In the genomic region with DNA sequence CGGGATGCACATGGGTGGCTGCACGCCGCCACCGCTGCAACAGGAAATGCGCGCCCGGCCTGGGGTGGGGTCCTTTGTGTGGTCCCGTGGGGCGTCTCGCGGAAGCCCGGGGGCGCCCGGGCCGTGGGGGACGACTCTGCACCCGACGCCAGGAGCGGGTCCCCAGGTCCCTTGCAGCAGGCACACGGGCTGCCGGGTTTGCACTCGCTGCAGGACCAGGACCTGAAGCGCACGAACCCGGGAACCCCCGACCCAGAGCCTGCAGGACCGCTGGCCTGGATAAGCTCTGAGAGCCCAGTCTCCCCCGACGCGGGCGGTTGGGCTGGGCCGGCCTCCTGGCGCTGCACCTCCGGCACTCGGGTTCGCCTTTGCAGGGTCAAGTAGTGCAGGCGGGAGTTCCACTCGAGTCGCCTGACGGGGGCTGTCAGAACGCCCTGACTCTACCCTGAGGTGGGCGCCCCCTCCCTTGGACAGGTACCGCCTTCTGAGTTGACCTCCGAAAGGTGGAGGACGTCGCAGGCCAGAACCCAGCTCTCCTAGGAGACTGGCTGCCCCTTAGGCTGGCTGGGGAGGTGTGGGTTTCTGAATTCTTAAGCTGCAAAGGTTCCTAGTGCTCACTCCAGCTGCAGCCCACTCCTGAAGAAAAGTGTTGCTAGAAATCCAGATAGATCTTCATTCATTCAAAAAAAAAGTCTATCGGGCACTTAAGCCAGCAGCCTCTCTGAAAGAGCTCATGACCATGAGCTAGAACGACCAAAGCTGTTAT, we compare ENCODE assay signal across 8 cellular contexts.
A peak's percentile ranks its signal among the peaks of the same experiment; 100 is the strongest.
DNase-seq lines count a peak whose midpoint lies in the region; ATAC-seq lines count a peak whose summit lies in the region.

No MANE protein-coding gene starts in this region.

- no peak overlapping the region for H3K27ac ChIP-seq in skeletal muscle tissue (ENCODE audit: low read depth, low read length)

- no peaks in the 10 kb centered on the region for H3K27me3 Mint-ChIP-seq in activated T-helper 2 cell treated with anti-CD3 and anti-CD28 coated beads, Interferon-gamma antibody, Interleukin-2, Interleukin-4, amounts not matched to agents 10 μg/mL and 5 μg/mL and 100 μg/mL, durations not matched to agents 14 hours and 24 hours and 36 hours (ENCODE audit: low read depth)

- DNase-seq in SHP77 (lab: John Stamatoyannopoulos, UW) (peak; percentile 9 to 61), SHP77 treated with DMSO at 0.1 percent for 48 hours (lab: John Stamatoyannopoulos, UW) (no peak), T1000 (lab: John Stamatoyannopoulos, UW) (no peak)
- DNase-seq in activated T-helper 2 cell treated with anti-CD3 and anti-CD28 coated beads, Interferon-gamma antibody, Interleukin-2, Interleukin-4, amounts not matched to agents 10 μg/mL and 5 μg/mL and 100 μg/mL, durations not matched to agents 14 hours and 24 hours and 36 hours (ENCODE audit: low spot score), result no peak
- no peak for DNase-seq in activated CD8-positive, alpha-beta memory T cell treated with anti-CD3 and anti-CD28 coated beads, Interleukin-2, amount 50 U/mL, for 48 hours

- H3K4me1 Mint-ChIP-seq in activated T-helper 2 cell treated with anti-CD3 and anti-CD28 coated beads, Interferon-gamma antibody, Interleukin-2, Interleukin-4, amounts not matched to agents 10 μg/mL and 5 μg/mL and 100 μg/mL, durations not matched to agents 14 hours and 24 hours and 36 hours (ENCODE audit: low read depth), result peaks cover 17% of the 10 kb centered on the region

- peaks cover 14% of the 10 kb centered on the region for H3K36me3 Mint-ChIP-seq in activated T-helper 2 cell treated with anti-CD3 and anti-CD28 coated beads, Interferon-gamma antibody, Interleukin-2, Interleukin-4, amounts not matched to agents 10 μg/mL and 5 μg/mL and 100 μg/mL, durations not matched to agents 14 hours and 24 hours and 36 hours (ENCODE audit: low read depth)

- H3K4me3 Mint-ChIP-seq in activated T-helper 2 cell treated with anti-CD3 and anti-CD28 coated beads, Interferon-gamma antibody, Interleukin-2, Interleukin-4, amounts not matched to agents 10 μg/mL and 5 μg/mL and 100 μg/mL, durations not matched to agents 14 hours and 24 hours and 36 hours (ENCODE audit: low read depth), result peak overlapping the region; percentile 17

- H3K4me1 ChIP-seq in iPS-15b (ENCODE audit: control insufficient read depth, insufficient read depth, low read length), result peaks cover 13% of the 10 kb centered on the region
- peaks cover 7 to 12% (median 11%) of the 10 kb centered on the region in 3 donors for H3K4me1 ChIP-seq in skeletal muscle tissue (ENCODE audit: control insufficient read depth in 3 of 3, insufficient read depth in 3 of 3, low read length in 3 of 3)

- H3K4me3 ChIP-seq in iPS-15b (ENCODE audit: low read depth, low read length) (peak overlapping the region; percentile 55), skeletal muscle tissue (ENCODE audit: low read length in 3 of 3) (peak overlapping the region; percentile 56 to 68 (median 68))

- H3K9me3 ChIP-seq in iPS-15b (ENCODE audit: control insufficient read depth, insufficient read depth, low read length), result no peaks in the 10 kb centered on the region
- no peaks in the 10 kb centered on the region for H3K9me3 ChIP-seq in skeletal muscle tissue (ENCODE audit: control insufficient read depth in 3 of 3, low read length in 3 of 3)

- peak; percentile 21 for ATAC-seq in HG03175 (IDR thresholded peaks at IDR 0.05; ENCODE audit: unreplicated experiment)

- no peaks in the 10 kb centered on the region for H3K9me3 Mint-ChIP-seq in activated T-helper 2 cell treated with anti-CD3 and anti-CD28 coated beads, Interferon-gamma antibody, Interleukin-2, Interleukin-4, amounts not matched to agents 10 μg/mL and 5 μg/mL and 100 μg/mL, durations not matched to agents 14 hours and 24 hours and 36 hours

- H3K9ac ChIP-seq in iPS-15b (ENCODE audit: low read depth, low read length) (no peak overlapping the region), skeletal muscle tissue (ENCODE audit: low read depth in 1 of 3, low read length in 3 of 3) (peak overlapping the region in 1 of 3 donors; percentile 60)

- H3K36me3 ChIP-seq in iPS-15b (ENCODE audit: control insufficient read depth, insufficient read depth, low read length) (peaks cover 4% of the 10 kb centered on the region), skeletal muscle tissue (ENCODE audit: control insufficient read depth in 3 of 3, insufficient read depth in 3 of 3, low read length in 3 of 3) (peaks cover 0 to 4% (median 0%) of the 10 kb centered on the region in 3 donors)

- no peaks in the 10 kb centered on the region for H3K27me3 ChIP-seq in iPS-15b (ENCODE audit: control insufficient read depth, insufficient read depth, low read length)
- no peaks in the 10 kb centered on the region for H3K27me3 ChIP-seq in skeletal muscle tissue (ENCODE audit: control insufficient read depth in 3 of 3, insufficient read depth in 3 of 3, low read length in 3 of 3)

- H3K27ac Mint-ChIP-seq in activated T-helper 2 cell treated with anti-CD3 and anti-CD28 coated beads, Interferon-gamma antibody, Interleukin-2, Interleukin-4, amounts not matched to agents 10 μg/mL and 5 μg/mL and 100 μg/mL, durations not matched to agents 14 hours and 24 hours and 36 hours, result no peak overlapping the region

- intact Hi-C loops in activated T-helper 2 cell treated with anti-CD3 and anti-CD28 coated beads, Interferon-gamma antibody, Interleukin-2, Interleukin-4, amounts not matched to agents 10 μg/mL and 5 μg/mL and 100 μg/mL, durations not matched to agents 14 hours and 24 hours and 36 hours (cut with micrococcal nuclease), result loop anchor here (1.0 to 10.0 kb wide), 3 partner anchors 67 to 337 kb away; partner anchors contain the start of genes ANAPC5, RNF34 and SETD1B

Comparison
In these comparisons a context has a peak if more than half of its experiments do, and no peak if none do; other contexts are left out.
1. DNase-seq: peak in SHP77 (2 of 2); none in SHP77 treated with DMSO at 0.1 percent for 48 hours (single experiment), activated T-helper 2 cell treated with anti-CD3 and anti-CD28 coated beads, Interferon-gamma antibody, Interleukin-2, Interleukin-4, amounts not matched to agents 10 μg/mL and 5 μg/mL and 100 μg/mL, durations not matched to agents 14 hours and 24 hours and 36 hours (single experiment), T1000 (single experiment) and activated CD8-positive, alpha-beta memory T cell treated with anti-CD3 and anti-CD28 coated beads, Interleukin-2, amount 50 U/mL, for 48 hours (single experiment).